In genomic region chr15:25933456-25934158, GRCh38 we compare ENCODE assay signal across 8 cellular contexts.
A peak's percentile ranks its signal among the peaks of the same experiment; 100 is the strongest.
DNase-seq lines count a peak whose midpoint lies in the region; ATAC-seq and TF ChIP-seq lines count a peak whose summit lies in the region.

No MANE protein-coding gene starts in this region.

- peaks cover 10% of the 10 kb centered on the region for H3K27me3 Mint-ChIP-seq in endodermal cell (ENCODE audit: insufficient read depth)
- H3K27me3 Mint-ChIP-seq in mesothelial cell of epicardium (ENCODE audit: low read depth) = peaks cover 3% of the 10 kb centered on the region

- peaks cover 2% of the 10 kb centered on the region for H3K4me1 Mint-ChIP-seq in endodermal cell
- H3K4me1 Mint-ChIP-seq in mesothelial cell of epicardium = peaks cover 6% of the 10 kb centered on the region

- H3K4me3 Mint-ChIP-seq in endodermal cell (peak overlapping the region; percentile 54), mesothelial cell of epicardium (peak overlapping the region; percentile 75)

- peak overlapping the region; percentile 71 for H3K4me3 ChIP-seq in endodermal cell (ENCODE audit: low read length)

- no peaks in the 10 kb centered on the region for H3K27me3 ChIP-seq in endodermal cell (ENCODE audit: control insufficient read depth, insufficient read depth, low read length, poor library complexity, severe bottlenecking)

- no peaks in the 10 kb centered on the region for H3K36me3 ChIP-seq in endodermal cell (ENCODE audit: control insufficient read depth, insufficient read depth, low read length)

- DNase-seq in AML-193 (lab: John Stamatoyannopoulos, UW) (peak; percentile 4 to 17), NCI-H524 treated with DMSO at 0.1 percent for 48 hours (lab: John Stamatoyannopoulos, UW) (peak; percentile 50), endodermal cell (peak; percentile 89), mesothelial cell of epicardium (ENCODE audit: low spot score in 2 of 2, unreplicated experiment in 2 of 2) (peak in 1 of 2 experiments; percentile 62), NCI-H345 (lab: John Stamatoyannopoulos, UW) (no peak)
- DNase-seq in activated CD8-positive, alpha-beta memory T cell treated with anti-CD3 and anti-CD28 coated beads for 24 hours = peak; percentile 84
- peak; percentile 17 for DNase-seq in stimulated activated CD8-positive, alpha-beta memory T cell treated with anti-CD3 and anti-CD28 coated beads, Interleukin-15, amount 100 ng/mL, for 24 hours (ENCODE audit: low read depth)

- H3K36me3 Mint-ChIP-seq in endodermal cell (ENCODE audit: low read depth) (no peaks in the 10 kb centered on the region), mesothelial cell of epicardium (no peaks in the 10 kb centered on the region)

- no peak overlapping the region for H3K27ac ChIP-seq in endodermal cell (ENCODE audit: low read depth, low read length)

- no peaks in the 10 kb centered on the region for H3K4me1 ChIP-seq in endodermal cell (ENCODE audit: control insufficient read depth, insufficient read depth, low read length)

- H3K27ac Mint-ChIP-seq in endodermal cell = no peak overlapping the region
- peak overlapping the region; percentile 61 for H3K27ac Mint-ChIP-seq in mesothelial cell of epicardium

- peak; percentile 55 for ATAC-seq in GM21529 (IDR thresholded peaks at IDR 0.05; ENCODE audit: unreplicated experiment)

- peaks cover 8% of the 10 kb centered on the region for H3K9me3 ChIP-seq in endodermal cell (ENCODE audit: control insufficient read depth, low read length)

- 20 to 24% methylated on average over 9 to 23 of the region's 23 CpGs for WGBS in endodermal cell (ENCODE audit: insufficient coverage in 1 of 2, insufficient read length in 1 of 2), 2 experiments

- H3K9me3 Mint-ChIP-seq in endodermal cell (peaks cover 14% of the 10 kb centered on the region), mesothelial cell of epicardium (peaks cover 18% of the 10 kb centered on the region)

- peak; percentile 81 for TF ChIP-seq CTCF in endodermal cell (conservative IDR thresholded peaks at IDR 0.05)
- TF ChIP-seq CTCF in mesothelial cell of epicardium (IDR thresholded peaks at IDR 0.05; ENCODE audit: unreplicated experiment) = peak; percentile 49

- H3K9ac ChIP-seq in endodermal cell (ENCODE audit: extremely low read depth, low read length, poor library complexity, severe bottlenecking) = no peak overlapping the region
